Comparison of ENCODE assay signal across 8 cellular contexts in genomic region chr2:240585681-240586197, GRCh38. TPM values are rescaled to one million over a fixed set of nuclear protein-coding genes. Genes with fewer than 3 reads are reported as not detected.
DNase-seq lines count a peak whose midpoint lies in the region; ATAC-seq, FAIRE-seq and TF ChIP-seq lines count a peak whose summit lies in the region.

No MANE protein-coding gene starts in this region.

- H3K36me3 Mint-ChIP-seq in dendritic cell treated with granulocyte-macrophage colony-stimulating factor and Interleukin-4, amounts not matched to agents 40 ng/mL and 50 ng/mL, for 4 days (ENCODE audit: low read depth): peaks cover 54% of the 10 kb centered on the region

- intact Hi-C loops in dendritic cell treated with granulocyte-macrophage colony-stimulating factor and Interleukin-4, amounts not matched to agents 40 ng/mL and 50 ng/mL, for 4 days (cut with micrococcal nuclease): loop anchor here (2.0 to 5.0 kb wide), 4 partner anchors 19 to 73 kb away; partner anchors contain the start of gene DUSP28
- intact Hi-C loops in mucosa of descending colon (cut with DNase I, micrococcal nuclease): no loop called here

- TF ChIP-seq POLR2A in H54 (IDR thresholded peaks at IDR 0.05; ENCODE audit: low read depth, low read length) (no peak), GM12892 (IDR thresholded peaks at IDR 0.05; ENCODE audit: low read depth, low read length) (no peak)

- peak overlapping the region; percentile 92 for H3K4me3 Mint-ChIP-seq in dendritic cell treated with granulocyte-macrophage colony-stimulating factor and Interleukin-4, amounts not matched to agents 40 ng/mL and 50 ng/mL, for 4 days

- H3K9me3 Mint-ChIP-seq in dendritic cell treated with granulocyte-macrophage colony-stimulating factor and Interleukin-4, amounts not matched to agents 40 ng/mL and 50 ng/mL, for 4 days: no peaks in the 10 kb centered on the region

- peaks cover 67% of the 10 kb centered on the region for H3K4me1 Mint-ChIP-seq in dendritic cell treated with granulocyte-macrophage colony-stimulating factor and Interleukin-4, amounts not matched to agents 40 ng/mL and 50 ng/mL, for 4 days (ENCODE audit: low read depth)

- DNase-seq in LNCaP clone FGC (ENCODE audit: low read depth): no peak
- DNase-seq in mucosa of descending colon: peak in 2 of 3 donors; percentile 32 to 57
- no peak for DNase-seq in H54 (ENCODE audit: insufficient read length, low spot score)
- DNase-seq in GM12892 (ENCODE audit: insufficient read length): no peak

- H3K27ac ChIP-seq in 22Rv1: peak overlapping the region; percentile 71

- TF ChIP-seq CTCF in 22Rv1 (IDR thresholded peaks at IDR 0.05): no peak
- no peak for TF ChIP-seq CTCF in LNCaP clone FGC (IDR thresholded peaks at IDR 0.05; ENCODE audit: control insufficient read depth, extremely low read depth, insufficient read depth)
- no peak for TF ChIP-seq CTCF in mucosa of descending colon (IDR thresholded peaks at IDR 0.05)

- H3K4me3 ChIP-seq in LNCaP clone FGC (ENCODE audit: low read depth, low read length) (peak overlapping the region; percentile 83), mucosa of descending colon (peak overlapping the region; percentile 86)

- peak overlapping the region; percentile 97 for H3K27ac Mint-ChIP-seq in dendritic cell treated with granulocyte-macrophage colony-stimulating factor and Interleukin-4, amounts not matched to agents 40 ng/mL and 50 ng/mL, for 4 days

- no peaks in the 10 kb centered on the region for H3K36me3 ChIP-seq in mucosa of descending colon (ENCODE audit: low read depth)

- no peak for ATAC-seq in mucosa of descending colon
- ATAC-seq in GM19035 (IDR thresholded peaks at IDR 0.05; ENCODE audit: unreplicated experiment): no peak
- no peak for ATAC-seq in HG02798 (IDR thresholded peaks at IDR 0.05; ENCODE audit: poor library complexity, unreplicated experiment)

- no peaks in the 10 kb centered on the region for H3K27me3 Mint-ChIP-seq in dendritic cell treated with granulocyte-macrophage colony-stimulating factor and Interleukin-4, amounts not matched to agents 40 ng/mL and 50 ng/mL, for 4 days

- FAIRE-seq in H54 (lab: Jason Lieb, UNC) (no peak), GM12892 (lab: Jason Lieb, UNC) (no peak)

- H3K9me3 ChIP-seq in mucosa of descending colon: no peaks in the 10 kb centered on the region

- H3K4me1 ChIP-seq in mucosa of descending colon (ENCODE audit: low read depth): peaks cover 26% of the 10 kb centered on the region

RNA-seq across cellular contexts. Expression of gene CAPN10, which starts 0.8 kb away (rescaled TPM):
- total RNA-seq in mucosa of descending colon: 10 to 100 TPM; 34.0 to 55.5 (median 40.4) TPM
- 12.0 TPM for polyA plus RNA-seq in GM12892 (2012; ENCODE audit: missing spikeins)

RNA-seq across cellular contexts. Expression of gene RNPEPL1, which starts 17.5 kb away (rescaled TPM):
- total RNA-seq in mucosa of descending colon: 100 to 1,000 TPM in 1 of 3 donors, 10 to 100 TPM in 2; 76.4 to 119 (median 76.9) TPM
- polyA plus RNA-seq in GM12892 (2012; ENCODE audit: missing spikeins): 10.2 TPM

RNA-seq across cellular contexts. Expression of gene DUSP28, which starts 25.6 kb away (rescaled TPM):
- 1 to 10 TPM; 3.5 to 5.3 (median 4.3) TPM for total RNA-seq in mucosa of descending colon
- polyA plus RNA-seq in GM12892 (2012; ENCODE audit: missing spikeins): 7.3 TPM

RNA-seq across cellular contexts. Expression of gene ANKMY1, which starts 28.0 kb away (rescaled TPM):
- 10 to 100 TPM; 23.0 to 32.7 (median 23.5) TPM for total RNA-seq in mucosa of descending colon
- polyA plus RNA-seq in GM12892 (2012; ENCODE audit: missing spikeins): 9.9 TPM

RNA-seq across cellular contexts. Expression of gene GPR35, which starts 39.5 kb away (rescaled TPM):
- total RNA-seq in mucosa of descending colon: 100 to 1,000 TPM in 1 of 3 donors, 10 to 100 TPM in 2; 47.1 to 132 (median 76.8) TPM
- 1.1 TPM for polyA plus RNA-seq in GM12892 (2012; ENCODE audit: missing spikeins)

Comparison
In these comparisons a context has a peak if more than half of its experiments do, and no peak if none do; other contexts are left out.
1. DNase-seq: peak in mucosa of descending colon (2 of 3); none in LNCaP clone FGC (single experiment), H54 (single experiment) and GM12892 (single experiment).